Comparison of ENCODE assay signal across 15 cellular contexts in the genomic region with DNA sequence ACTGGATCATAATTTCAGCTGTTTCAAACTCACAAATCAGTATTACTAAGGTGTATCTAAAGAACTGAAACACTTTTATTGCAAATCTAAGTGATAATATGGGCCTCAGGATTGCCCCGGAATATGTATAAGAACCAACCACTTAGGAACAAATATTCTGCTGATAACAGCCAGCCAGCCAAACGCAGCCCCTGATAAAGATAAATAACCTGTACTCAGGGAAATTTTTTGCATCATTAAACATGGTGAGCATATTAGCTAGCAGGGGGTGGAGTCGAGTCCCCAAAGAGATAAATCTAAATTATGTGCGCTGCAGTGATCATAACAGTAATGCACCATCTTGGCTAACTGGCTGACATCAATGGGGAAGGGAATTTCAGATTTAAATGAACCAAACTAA.
DNase-seq lines count a peak whose midpoint lies in the region; ATAC-seq and TF ChIP-seq lines count a peak whose summit lies in the region.
"Had no signal": no experiment of that assay in that cellular context is flagged by ENCODE, and none has a peak within 500 bp of the region (broad histone marks: within the 10 kb centered on the region; RNA-seq: fewer than 3 reads in every experiment).

No MANE protein-coding gene starts in this region.

- no peak for ATAC-seq in psoas muscle
- ATAC-seq: A549, HepG2 had no signal

- H3K4me3 ChIP-seq in HEK293 (ENCODE audit: low read depth, low read length) (no peak overlapping the region), psoas muscle (no peak overlapping the region)
- H3K4me3 ChIP-seq: A549, BLaER1 had no signal

- H3K4me1 ChIP-seq in HEK293 (ENCODE audit: control insufficient read depth, insufficient read depth, low read length) (peaks cover 5% of the 10 kb centered on the region; the same call in 1 of the 2 replicates), psoas muscle (no peaks in the 10 kb centered on the region)
- H3K4me1 ChIP-seq: A549, BLaER1 had no signal

- no peaks in the 10 kb centered on the region for H3K36me3 ChIP-seq in HEK293 (ENCODE audit: control insufficient read depth in 2 of 2, insufficient read depth in 1 of 2, low read length in 2 of 2)
- H3K36me3 ChIP-seq in psoas muscle (ENCODE audit: insufficient read depth in 1 of 2, low read depth in 1 of 2): no peaks in the 10 kb centered on the region
- H3K36me3 ChIP-seq: BLaER1 had no signal

- no peak overlapping the region for H3K27ac ChIP-seq in HEK293 (ENCODE audit: extremely low read depth, low read depth, low read length)
- no peak overlapping the region for H3K27ac ChIP-seq in psoas muscle
- H3K27ac ChIP-seq: A549, BLaER1 had no signal

- CTCF ChIA-PET in HEK293 (lab: Yijun Ruan, JAX): interaction anchor here (0.7 kb wide), 1 partner anchor 393 kb away, joined by 4 read pairs; no protein-coding TSS in a partner anchor

- intact Hi-C loops in psoas muscle (cut with DNase I): no loop called here

- no peaks in the 10 kb centered on the region for H3K27me3 ChIP-seq in psoas muscle (ENCODE audit: insufficient read depth in 3 of 3, low read length in 2 of 3)
- H3K27me3 ChIP-seq: BLaER1 had no signal

- DNase-seq in NCI-H1417 (lab: John Stamatoyannopoulos, UW) (peak in 2 of 3 experiments; percentile 67 to 91), NCI-H748 (lab: John Stamatoyannopoulos, UW; ENCODE audit: unreplicated experiment) (peak; percentile 68), left kidney (ENCODE audit: low read depth, low spot score) (peak; percentile 22), psoas muscle (no peak), nucleus accumbens (lab: John Stamatoyannopoulos, UW) (no peak)
- DNase-seq: CD4-positive, CD25-positive, alpha-beta regulatory T cell; DMS53; GF-D8; GOT3; H9; HFFc6 had no signal

- TF ChIP-seq CTCF in HEK293 (tag by site-specific recombination; IDR thresholded peaks at IDR 0.05) (no peak), psoas muscle (IDR thresholded peaks at IDR 0.05) (no peak)

- 77 to 92% (median 84%) methylated on average over 4 of the region's 4 CpGs for WGBS in psoas muscle, 3 donors

- no peaks in the 10 kb centered on the region for H3K9me3 ChIP-seq in HEK293 (ENCODE audit: control insufficient read depth, insufficient read depth, low read depth, low read length)
- H3K9me3 ChIP-seq in psoas muscle: no peaks in the 10 kb centered on the region
- H3K9me3 ChIP-seq: A549, BLaER1 had no signal

- POLR2A ChIA-PET in HEK293 (lab: Yijun Ruan, JAX): no interaction called here

TF ChIP-seq in HEK293, 187 proteins besides CTCF, POLR2A, EP300 and RAD21:
- no peak for TF ChIP-seq REPIN1 (tag by site-specific recombination; IDR thresholded peaks at IDR 0.05; ENCODE audit: low read depth)
- TF ChIP-seq ZXDB (tag by site-specific recombination; IDR thresholded peaks at IDR 0.05): peak; percentile 33; the same call in 1 of the 2 replicates
- TF ChIP-seq ZBTB20 (tag by site-specific recombination; IDR thresholded peaks at IDR 0.05): peak; percentile 77
- TF ChIP-seq TRIM28 (IDR thresholded peaks at IDR 0.05; ENCODE audit: borderline replicate concordance, low read length): peak; percentile 91
- TF ChIP-seq TCF7L2 (IDR thresholded peaks at IDR 0.05; ENCODE audit: borderline replicate concordance, low read depth, low read length): peak; percentile 69; the same call in 1 of the 2 replicates
- TF ChIP-seq, protein P1, sequence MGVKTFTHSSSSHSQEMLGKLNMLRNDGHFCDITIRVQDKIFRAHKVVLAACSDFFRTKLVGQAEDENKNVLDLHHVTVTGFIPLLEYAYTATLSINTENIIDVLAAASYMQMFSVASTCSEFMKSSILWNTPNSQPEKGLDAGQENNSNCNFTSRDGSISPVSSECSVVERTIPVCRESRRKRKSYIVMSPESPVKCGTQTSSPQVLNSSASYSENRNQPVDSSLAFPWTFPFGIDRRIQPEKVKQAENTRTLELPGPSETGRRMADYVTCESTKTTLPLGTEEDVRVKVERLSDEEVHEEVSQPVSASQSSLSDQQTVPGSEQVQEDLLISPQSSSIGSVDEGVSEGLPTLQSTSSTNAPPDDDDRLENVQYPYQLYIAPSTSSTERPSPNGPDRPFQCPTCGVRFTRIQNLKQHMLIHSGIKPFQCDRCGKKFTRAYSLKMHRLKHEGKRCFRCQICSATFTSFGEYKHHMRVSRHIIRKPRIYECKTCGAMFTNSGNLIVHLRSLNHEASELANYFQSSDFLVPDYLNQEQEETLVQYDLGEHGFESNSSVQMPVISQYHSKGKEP (tag by site-specific recombination; IDR thresholded peaks at IDR 0.05): peak; percentile 54; the same call in 1 of the 2 replicates
- no peak for TF ChIP-seq ZNF221 (tag by site-specific recombination; IDR thresholded peaks at IDR 0.05; ENCODE audit: borderline replicate concordance)
- 0 out of 2 replicates have a peak, but pooled peaks have one; percentile 28 for TF ChIP-seq ZNF561 (tag by site-specific recombination; IDR thresholded peaks at IDR 0.05; ENCODE audit: borderline replicate concordance)
- TF ChIP-seq ZNF350 (tag by site-specific recombination; IDR thresholded peaks at IDR 0.05): no peak
- TF ChIP-seq ZNF174 (tag by site-specific recombination; IDR thresholded peaks at IDR 0.05): no peak

Comparison
In these comparisons a context has a peak if more than half of its experiments do, and no peak if none do; other contexts are left out.
1. DNase-seq: peak in NCI-H1417 (2 of 3), NCI-H748 (single experiment) and left kidney (single experiment); none in psoas muscle (0 of 2) and nucleus accumbens (0 of 56).